Comparison of ENCODE assay signal across 8 cellular contexts in genomic region chr6:2839195-2839981, GRCh38. TPM values are rescaled to one million over a fixed set of nuclear protein-coding genes. Genes with fewer than 3 reads are reported as not detected.
DNase-seq lines count a peak whose midpoint lies in the region; ATAC-seq and TF ChIP-seq lines count a peak whose summit lies in the region.

No MANE protein-coding gene starts in this region.

- H3K27me3 ChIP-seq in subcutaneous abdominal adipose tissue (ENCODE audit: control insufficient read depth in 5 of 5, insufficient read depth in 4 of 5, low read length in 5 of 5): no peaks in the 10 kb centered on the region

- H3K27me3 Mint-ChIP-seq in activated CD8-positive, alpha-beta memory T cell treated with anti-CD3 and anti-CD28 coated beads, Interleukin-2, amount 10 ng/mL, durations not matched to agents 7 days and 5 days: no peaks in the 10 kb centered on the region
- H3K27me3 Mint-ChIP-seq in T-cell: no peaks in the 10 kb centered on the region

- peaks cover 26 to 49% (median 39%) of the 10 kb centered on the region in 5 donors for H3K36me3 ChIP-seq in subcutaneous abdominal adipose tissue (ENCODE audit: control insufficient read depth in 5 of 5, insufficient read depth in 5 of 5, low read length in 5 of 5)

- no peak for DNase-seq in activated CD8-positive, alpha-beta memory T cell treated with anti-CD3 and anti-CD28 coated beads, Interleukin-2, amount 10 ng/mL, durations not matched to agents 7 days and 5 days
- DNase-seq in activated CD8-positive, alpha-beta memory T cell treated with anti-CD3 and anti-CD28 coated beads, Interleukin-2, amount 50 U/mL, for 4 hours: no peak
- no peak for DNase-seq in T-cell
- DNase-seq in fibroblast of pulmonary artery (ENCODE audit: low read depth): peak; percentile 65
- no peak for DNase-seq in GM13976 (ENCODE audit: low spot score)

- in situ Hi-C loops in GM13976 (cut with MboI; ENCODE audit: low sequenced_read_pairs, unreplicated experiment): no loop called here

- H3K9me3 ChIP-seq in subcutaneous abdominal adipose tissue (ENCODE audit: control insufficient read depth in 5 of 5, low read length in 5 of 5): no peaks in the 10 kb centered on the region

- H3K4me3 Mint-ChIP-seq in activated CD8-positive, alpha-beta memory T cell treated with anti-CD3 and anti-CD28 coated beads, Interleukin-2, amount 10 ng/mL, durations not matched to agents 7 days and 5 days: peak overlapping the region; percentile 89
- H3K4me3 Mint-ChIP-seq in T-cell: peak overlapping the region; percentile 83 to 91 (median 86)

- TF ChIP-seq CTCF in fibroblast of pulmonary artery (IDR thresholded peaks at IDR 0.05; ENCODE audit: low read length, missing control alignments) (no peak), GM13976 (IDR thresholded peaks at IDR 0.05; ENCODE audit: borderline replicate concordance, control extremely low read depth, extremely low read depth, insufficient read depth, missing control alignments) (no peak)

- peaks cover 2 to 31% (median 30%) of the 10 kb centered on the region in 5 donors for H3K4me1 ChIP-seq in subcutaneous abdominal adipose tissue (ENCODE audit: control insufficient read depth in 5 of 5, insufficient read depth in 5 of 5, low read length in 5 of 5)

- H3K27ac ChIP-seq in subcutaneous abdominal adipose tissue (ENCODE audit: low read depth, low read length): no peak overlapping the region

- no peak overlapping the region for H3K9ac ChIP-seq in subcutaneous abdominal adipose tissue (ENCODE audit: low read length in 5 of 5)

- H3K4me1 Mint-ChIP-seq in activated CD8-positive, alpha-beta memory T cell treated with anti-CD3 and anti-CD28 coated beads, Interleukin-2, amount 10 ng/mL, durations not matched to agents 7 days and 5 days: peaks cover 60% of the 10 kb centered on the region
- peaks cover 56 to 66% (median 58%) of the 10 kb centered on the region in 3 donors for H3K4me1 Mint-ChIP-seq in T-cell

- peaks cover under 1% of the 10 kb centered on the region for H3K9me3 Mint-ChIP-seq in activated CD8-positive, alpha-beta memory T cell treated with anti-CD3 and anti-CD28 coated beads, Interleukin-2, amount 10 ng/mL, durations not matched to agents 7 days and 5 days (ENCODE audit: low read depth)
- H3K9me3 Mint-ChIP-seq in T-cell: no peaks in the 10 kb centered on the region

- H3K4me3 ChIP-seq in fibroblast of pulmonary artery (replicated peaks; ENCODE audit: low read depth, low read length): no peak overlapping the region
- peak overlapping the region; percentile 71 to 87 (median 84) for H3K4me3 ChIP-seq in subcutaneous abdominal adipose tissue (ENCODE audit: low read depth in 1 of 5, low read length in 5 of 5)

- peaks cover 48% of the 10 kb centered on the region for H3K36me3 Mint-ChIP-seq in activated CD8-positive, alpha-beta memory T cell treated with anti-CD3 and anti-CD28 coated beads, Interleukin-2, amount 10 ng/mL, durations not matched to agents 7 days and 5 days
- H3K36me3 Mint-ChIP-seq in T-cell: peaks cover 43% of the 10 kb centered on the region

- ATAC-seq in activated CD8-positive, alpha-beta memory T cell treated with anti-CD3 and anti-CD28 coated beads, Interleukin-2, amount 10 ng/mL, durations not matched to agents 7 days and 5 days: no peak
- ATAC-seq in T-cell (replicated peaks in 1 of 4) (no peak), GM19035 (IDR thresholded peaks at IDR 0.05; ENCODE audit: unreplicated experiment) (no peak), HG02759 (IDR thresholded peaks at IDR 0.05; ENCODE audit: unreplicated experiment) (no peak)

- CTCF ChIA-PET in activated CD8-positive, alpha-beta memory T cell treated with anti-CD3 and anti-CD28 coated beads, Interleukin-2, amount 10 ng/mL, durations not matched to agents 7 days and 5 days (lab: Charles Lee): interaction anchor here (0.8 to 5.6 kb wide), 9 partner anchors 12 to 149 kb away, joined by 3 to 76 read pairs (median 18); no protein-coding TSS in a partner anchor
- CTCF ChIA-PET in T-cell (lab: Charles Lee): interaction anchor here (0.7 to 3.7 kb wide), 9 partner anchors 8 to 97 kb away, joined by 3 to 16 read pairs (median 4); no protein-coding TSS in a partner anchor

- H3K27ac Mint-ChIP-seq in activated CD8-positive, alpha-beta memory T cell treated with anti-CD3 and anti-CD28 coated beads, Interleukin-2, amount 10 ng/mL, durations not matched to agents 7 days and 5 days: peak overlapping the region; percentile 22
- peak overlapping the region; percentile 74 to 81 for H3K27ac Mint-ChIP-seq in T-cell

- POLR2A ChIA-PET in T-cell (lab: Charles Lee): interaction anchor here (0.6 to 1.4 kb wide), 5 partner anchors 38 to 108 kb away, joined by 3 to 4 read pairs (median 3); no protein-coding TSS in a partner anchor

RNA-seq across cellular contexts. Expression of gene SERPINB1, which starts 2.3 kb away (rescaled TPM):
- 10 to 100 TPM; 55.2 to 65.7 TPM for total RNA-seq in activated CD8-positive, alpha-beta memory T cell treated with anti-CD3 and anti-CD28 coated beads, Interleukin-2, amount 10 ng/mL, durations not matched to agents 7 days and 5 days
- 10 to 100 TPM; 40.3 to 60.9 (median 50.7) TPM for total RNA-seq in T-cell
